In the genomic region with DNA sequence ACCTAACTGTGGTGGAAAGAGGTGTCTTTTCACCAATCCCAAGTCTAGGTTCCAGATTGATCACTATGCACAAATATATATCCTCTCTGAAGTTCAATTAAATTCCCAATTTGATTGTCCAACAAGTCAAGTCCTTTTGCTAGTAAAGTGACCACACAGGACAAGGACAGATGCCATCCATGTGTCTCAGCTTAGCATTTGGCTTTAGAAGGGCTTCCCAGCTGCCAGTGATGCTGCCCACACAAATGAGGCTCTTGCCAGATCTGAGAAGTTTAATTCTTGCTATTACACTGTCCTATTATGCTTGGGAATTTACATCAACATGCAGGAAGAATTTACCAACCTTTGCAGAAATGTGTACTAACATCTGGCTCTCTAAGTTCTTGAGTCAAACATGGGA, we compare ENCODE assay signal across 32 cellular contexts.
"Had no signal": no experiment of that assay in that cellular context is flagged by ENCODE, and none has a peak within 500 bp of the region (broad histone marks: within the 10 kb centered on the region; RNA-seq: fewer than 3 reads in every experiment).

No MANE protein-coding gene starts in this region.

- H3K4me2 ChIP-seq: KMS-11 had no signal

- H3K9me3 ChIP-seq: MG63 had no signal

- H3K36me3 ChIP-seq: MG63 had no signal

- H3K9ac ChIP-seq: KMS-11 had no signal

- H3K4me3 ChIP-seq: MG63 had no signal

- H3K27ac ChIP-seq: KMS-11 had no signal

- H3K27me3 ChIP-seq: MG63 had no signal

- DNase-seq: Kasumi-1, KG1, MG63, MM.1S, MV-4-11, NCI-H1048, NCI-H1092, NCI-H1092 treated with DMSO at 0.1 percent for 48 hours, NCI-H1105, NCI-H1105 treated with DMSO at 0.1 percent for 48 hours, NCI-H1417 treated with DMSO at 0.1 percent for 48 hours, NCI-H1436, NCI-H1436 treated with DMSO at 0.1 percent for 48 hours, NCI-H146, NCI-H1694, NCI-H1694 treated with DMSO at 0.1 percent for 48 hours, NCI-H187 treated with DMSO at 0.1 percent for 48 hours, NCI-H1930, NCI-H2029, NCI-H2029 treated with DMSO at 0.1 percent for 48 hours, NCI-H2081, NCI-H2081 treated with DMSO at 0.1 percent for 48 hours, NCI-H2107, NCI-H2171, NCI-H2171 treated with DMSO at 0.1 percent for 48 hours, NCI-H2227 treated with DMSO at 0.1 percent for 48 hours, NCI-H226, NCI-H345, NCI-H446, NCI-H446 treated with DMSO at 0.1 percent for 48 hours, NCI-H510A had no signal
